15 cellular contexts compared by ENCODE assay signal in the genomic region with DNA sequence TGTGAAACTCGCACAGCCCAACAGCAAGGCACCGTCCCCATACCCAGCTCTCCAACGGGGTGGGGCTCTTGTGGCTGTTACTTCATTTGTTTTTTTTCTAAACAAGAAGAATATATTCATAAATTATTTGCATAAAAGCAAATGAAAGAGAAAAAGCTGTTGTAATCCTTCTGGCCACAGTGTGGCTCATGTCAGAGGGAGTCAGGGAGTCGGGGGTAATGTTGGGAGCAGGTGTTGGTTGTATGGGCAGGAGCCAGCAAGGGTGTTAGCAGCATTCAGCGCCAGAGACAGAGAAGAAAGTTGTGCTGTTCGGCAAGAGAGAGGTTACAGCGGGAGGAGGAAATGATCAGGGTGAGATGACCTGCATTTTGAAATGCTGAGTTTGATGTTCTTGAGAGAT. TPM values are rescaled to one million over a fixed set of nuclear protein-coding genes. Genes with fewer than 3 reads are reported as not detected.
DNase-seq lines count a peak whose midpoint lies in the region; ATAC-seq, FAIRE-seq and TF ChIP-seq lines count a peak whose summit lies in the region.
"Had no signal": no experiment of that assay in that cellular context is flagged by ENCODE, and none has a peak within 500 bp of the region (broad histone marks: within the 10 kb centered on the region; RNA-seq: fewer than 3 reads in every experiment).

No MANE protein-coding gene starts in this region.

- H3K79me2 ChIP-seq in ACC112 (ENCODE audit: control insufficient read depth, insufficient read depth, low read length, unreplicated experiment) (peaks cover 75% of the 10 kb centered on the region), HCT116 (ENCODE audit: insufficient read depth, low read length) (peaks cover 90% of the 10 kb centered on the region)

- H3K9ac ChIP-seq in HCT116 (ENCODE audit: low read length) = no peak overlapping the region

- CTCF ChIA-PET in HCT116 (lab: Charles Lee) = interaction anchor here (0.6 to 1.3 kb wide), 3 partner anchors 10 to 28 kb away, joined by 3 to 5 read pairs (median 4); no protein-coding TSS in a partner anchor

- H3K27ac ChIP-seq in ACC112 (ENCODE audit: low read depth, low read length) (peak overlapping the region; percentile 16; the same call in 1 of the 2 replicates), HCT116 (ENCODE audit: low read depth, low read length) (no peak overlapping the region), pancreas (no peak overlapping the region), adrenal gland (no peak overlapping the region)
- H3K27ac ChIP-seq: prostate gland had no signal

- intact Hi-C loops in HCT116 (cut with micrococcal nuclease) = no loop called here
- intact Hi-C loops in pancreas (cut with DNase I) = no loop called here
- intact Hi-C loops in adrenal gland (cut with DNase I) = no loop called here

- H2AFZ ChIP-seq in ACC112 (ENCODE audit: low read length, unreplicated experiment) = no peak overlapping the region
- no peak overlapping the region for H2AFZ ChIP-seq in HCT116 (ENCODE audit: low read depth, low read length, poor library complexity, severe bottlenecking)

- H3K36me3 ChIP-seq in ACC112 (ENCODE audit: insufficient read depth, low read length) (peaks cover 11% of the 10 kb centered on the region), HCT116 (ENCODE audit: control insufficient read depth in 1 of 2, insufficient read depth in 2 of 2, low read length in 2 of 2) (peaks cover 11 to 38% of the 10 kb centered on the region in 2 experiments; a peak in 3 of 4 replicates), pancreas (no peaks in the 10 kb centered on the region), H7 (replicated peaks; ENCODE audit: control insufficient read depth, insufficient read depth, low read length) (peaks cover 5% of the 10 kb centered on the region), adrenal gland (replicated peaks in 1 of 2) (no peaks in the 10 kb centered on the region)
- H3K36me3 ChIP-seq: prostate gland had no signal

- H3K9me3 ChIP-seq in HCT116 (ENCODE audit: control insufficient read depth in 1 of 2, insufficient read depth in 1 of 2, low read depth in 1 of 2, low read length in 2 of 2) (no peaks in the 10 kb centered on the region), pancreas (no peaks in the 10 kb centered on the region), adrenal gland (replicated peaks in 1 of 3) (no peaks in the 10 kb centered on the region)
- H3K9me3 ChIP-seq: BLaER1 treated with 17β-estradiol and CSF1 and Interleukin-3, amounts not matched to agents 10 nM and 100 nM; prostate gland had no signal

- no TSS peak for BruUV-seq in HCT116 (replicated peaks; lab: Mats Ljungman, UMichigan)

- H3K9me2 ChIP-seq in HCT116 (ENCODE audit: insufficient read depth) = no peaks in the 10 kb centered on the region

- H3K4me1 ChIP-seq in ACC112 (ENCODE audit: control insufficient read depth, insufficient read depth, low read length, unreplicated experiment) (peaks cover 5% of the 10 kb centered on the region), HCT116 (ENCODE audit: control insufficient read depth in 1 of 2, insufficient read depth in 2 of 2, low read length in 2 of 2) (peaks cover 23 to 24% of the 10 kb centered on the region in 2 experiments), pancreas (no peaks in the 10 kb centered on the region), adrenal gland (replicated peaks in 1 of 2) (no peaks in the 10 kb centered on the region)
- H3K4me1 ChIP-seq: prostate gland had no signal

- no peak for FAIRE-seq in pancreas (lab: Jason Lieb, UNC)

- in situ Hi-C loops in KBM-7 (cut with MboI; ENCODE audit: low pct_unique_long_range_greater_than_20kb, low sequenced_read_pairs) = no loop called here

- H3K27me3 ChIP-seq in ACC112 (ENCODE audit: insufficient read depth, low read length) = no peaks in the 10 kb centered on the region
- no peaks in the 10 kb centered on the region for H3K27me3 ChIP-seq in HCT116 (ENCODE audit: insufficient read depth, low read length)
- H3K27me3 ChIP-seq in pancreas = no peaks in the 10 kb centered on the region
- no peaks in the 10 kb centered on the region for H3K27me3 ChIP-seq in H7 (ENCODE audit: control insufficient read depth, insufficient read depth, low read length)
- H3K27me3 ChIP-seq in adrenal gland = no peaks in the 10 kb centered on the region
- H3K27me3 ChIP-seq: BLaER1 treated with 17β-estradiol and CSF1 and Interleukin-3, amounts not matched to agents 10 nM and 100 nM had no signal

- DNase-seq in HCT116 (ENCODE audit: low read depth, low spot score) (no peak), RKO (ENCODE audit: low spot score) (peak; percentile 50), fibroblast of villous mesenchyme (ENCODE audit: low read depth) (no peak), KBM-7 (no peak), pancreas (no peak), H7 (no peak), adrenal gland (no peak)
- DNase-seq: activated CD4-positive, alpha-beta memory T cell treated with anti-CD3 and anti-CD28 coated beads for 36 hours; activated naive CD4-positive, alpha-beta T cell treated with anti-CD3 and anti-CD28 coated beads for 36 hours; cortex of kidney; stimulated activated naive CD4-positive, alpha-beta T cell treated with Interleukin-2 at 50 U/mL for 16 hours; T-helper 1 cell had no signal

- H3K4me3 ChIP-seq in ACC112 (ENCODE audit: low read depth, low read length) (no peak overlapping the region), HCT116 (replicated peaks in 1 of 2; ENCODE audit: low read depth in 1 of 2, low read length in 2 of 2) (no peak overlapping the region), fibroblast of villous mesenchyme (ENCODE audit: low read depth, low read length) (no peak overlapping the region), pancreas (no peak overlapping the region), H7 (ENCODE audit: insufficient read depth, low read depth, low read length) (no peak overlapping the region), adrenal gland (no peak overlapping the region)
- H3K4me3 ChIP-seq: BLaER1 treated with 17β-estradiol and CSF1 and Interleukin-3, amounts not matched to agents 10 nM and 100 nM; prostate gland had no signal

- ATAC-seq in HCT116 (0 out of 2 replicates have a peak, but pooled peaks have one; percentile 31), pancreas (no peak)

- peaks cover 26% of the 10 kb centered on the region; the same call in 1 of the 2 replicates for H4K20me1 ChIP-seq in HCT116 (ENCODE audit: insufficient read depth)

- TF ChIP-seq CTCF in HCT116 (IDR thresholded peaks at IDR 0.05 in 2 of 3, conservative IDR thresholded peaks at IDR 0.05 in 1 of 3; ENCODE audit: borderline replicate concordance in 1 of 3, insufficient read depth in 1 of 3, low read depth in 2 of 3, low read length in 2 of 3) = no peak
- peak; percentile 16 for TF ChIP-seq CTCF in fibroblast of villous mesenchyme (IDR thresholded peaks at IDR 0.05; ENCODE audit: insufficient read depth, low read depth, low read length)
- TF ChIP-seq CTCF in pancreas (IDR thresholded peaks at IDR 0.05) = no peak
- TF ChIP-seq CTCF in adrenal gland (IDR thresholded peaks at IDR 0.05) = no peak

- RAD21 ChIA-PET in HCT116 (lab: Charles Lee; ENCODE audit: low non-redundant PET in 1 of 2, low total read pairs in 2 of 2, uncharacterized antibody in 2 of 2, unreplicated experiment in 2 of 2) = interaction anchor here in 1 of 2 experiments (0.9 to 1.3 kb wide), 2 partner anchors 9 to 11 kb away, joined by 3 to 6 read pairs; no protein-coding TSS in a partner anchor

- TF ChIP-seq RAD21 in HCT116 (IDR thresholded peaks at IDR 0.05; ENCODE audit: low read depth) = no peak

- POLR2A ChIA-PET in HCT116 (lab: Charles Lee) = interaction anchor here (0.8 to 1.5 kb wide), 2 partner anchors 15 to 130 kb away, joined by 3 read pairs; no protein-coding TSS in a partner anchor

- H3K4me2 ChIP-seq in HCT116 (ENCODE audit: low read length) = no peak overlapping the region

- 54 to 61% methylated on average over 7 of the region's 7 CpGs for WGBS in pancreas, 2 donors
- 80 to 84% (median 83%) methylated on average over 7 of the region's 7 CpGs for WGBS in adrenal gland, 4 donors

- TF ChIP-seq POLR2A in HCT116 (IDR thresholded peaks at IDR 0.05; ENCODE audit: borderline replicate concordance, extremely low read depth, insufficient read depth, insufficient read length) = no peak
- no peak for TF ChIP-seq POLR2A in adrenal gland (IDR thresholded peaks at IDR 0.05)

TF ChIP-seq in HCT116, 20 proteins besides CTCF, POLR2A, EP300 and RAD21:
- no peak for TF ChIP-seq ZNF274 (IDR thresholded peaks at IDR 0.05; ENCODE audit: low read depth, low read length)
- TF ChIP-seq FOSL1 (IDR thresholded peaks at IDR 0.05; ENCODE audit: low read depth) = no peak
TF ChIP-seq in HCT116: peak in this region for 0.

RNA-seq across cellular contexts. Expression of gene PFKP, which starts 13.3 kb away (rescaled TPM):
- total RNA-seq in HCT116 (2021; ENCODE audit: unreplicated experiment) (237 TPM), fibroblast of villous mesenchyme (120 and 145 TPM in 2 replicates), pancreas (10 to 100 TPM in 3 of 6 donors, 1 to 10 TPM in 3; 6.8 to 25.0 (median 10.4) TPM), adrenal gland (10 to 100 TPM in 7 of 8 donors, 1 to 10 TPM in 1; 8.8 to 46.6 (median 16.1) TPM)
- 383 and 385 TPM in 2 replicates for polyA plus RNA-seq in HCT116 (2012)
- polyA plus RNA-seq in pancreas (10 to 100 TPM; 16.6 to 32.5 TPM), adrenal gland (10 to 100 TPM; 15.9 to 40.9 (median 16.9) TPM)
- total RNA-seq in H7 (2014; rRNA removed; shearing (Covaris generic)) = 104 and 120 TPM in 2 replicates
